In the genomic region with DNA sequence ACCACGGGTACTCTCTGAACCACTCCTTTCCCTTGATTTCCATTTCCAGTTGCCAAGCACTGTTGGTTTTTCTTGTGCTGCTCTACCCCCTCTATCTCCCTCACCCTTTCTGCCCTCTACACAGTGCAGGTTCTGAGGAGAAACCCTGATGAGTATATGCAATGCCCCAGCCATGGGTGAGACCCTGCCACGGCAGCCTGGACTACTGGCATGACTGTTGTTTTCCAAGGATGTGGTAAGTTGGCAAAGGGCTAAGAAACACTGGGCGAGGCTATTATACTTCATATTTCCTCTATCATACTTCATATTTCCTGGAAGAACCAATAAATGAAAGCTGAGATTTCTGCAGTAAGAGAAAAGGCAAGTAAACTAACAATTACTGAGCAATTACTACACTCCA, we compare ENCODE assay signal across 25 cellular contexts. TPM values are rescaled to one million over a fixed set of nuclear protein-coding genes. Genes with fewer than 3 reads are reported as not detected.
"Had no signal": no experiment of that assay in that cellular context is flagged by ENCODE, and none has a peak within 500 bp of the region (broad histone marks: within the 10 kb centered on the region; RNA-seq: fewer than 3 reads in every experiment).

No MANE protein-coding gene starts in this region.

- H3K27me3 Mint-ChIP-seq: activated naive CD8-positive, alpha-beta T cell; naive thymus-derived CD4-positive, alpha-beta T cell had no signal

- H3K4me3 ChIP-seq: cardiac muscle cell, hepatocyte, right lobe of liver, skin epidermis, upper lobe of left lung had no signal

- H3K4me3 Mint-ChIP-seq: activated naive CD8-positive, alpha-beta T cell; activated T-helper 1 cell treated with anti-CD3 and anti-CD28 coated beads, Interleukin-12 subunit alpha, Interleukin-12 subunit beta, Interleukin-2, Interleukin-4 antibody, amounts not matched to agents 30 ng/mL and 10 ng/mL and 1 ng/mL, durations not matched to agents 14 hours and 24 hours and 36 hours; immature natural killer cell; naive thymus-derived CD4-positive, alpha-beta T cell; neural crest cell; WTC11 had no signal

- H3K27me3 ChIP-seq: cardiac muscle cell, hepatocyte, right lobe of liver, upper lobe of left lung had no signal

- H3K4me1 Mint-ChIP-seq: immature natural killer cell; naive thymus-derived CD4-positive, alpha-beta T cell; neural crest cell; WTC11 had no signal

- ATAC-seq: left lobe of liver; naive thymus-derived CD4-positive, alpha-beta T cell; right lobe of liver; WTC11 had no signal

- H3K4me1 ChIP-seq: right lobe of liver had no signal

- H3K27ac ChIP-seq: cardiac muscle cell, hepatocyte, right lobe of liver, skin epidermis had no signal

- FAIRE-seq: endometrium had no signal

- H3K27ac Mint-ChIP-seq: activated naive CD8-positive, alpha-beta T cell; WTC11 had no signal

- H3K9me3 Mint-ChIP-seq: activated T-helper 1 cell treated with anti-CD3 and anti-CD28 coated beads, Interleukin-12 subunit alpha, Interleukin-12 subunit beta, Interleukin-2, Interleukin-4 antibody, amounts not matched to agents 30 ng/mL and 10 ng/mL and 1 ng/mL, durations not matched to agents 14 hours and 24 hours and 36 hours; naive thymus-derived CD4-positive, alpha-beta T cell; neural crest cell; WTC11 had no signal

- DNase-seq: activated CD4-positive, alpha-beta T cell treated with anti-CD3 and anti-CD28 coated beads, Interleukin-2, amount 50 U/mL, for 4 hours; activated gamma-delta T cell treated with Interleukin-2 at 50 U/mL for 16 hours; amygdala; cortex of kidney; foreskin melanocyte; immature natural killer cell; naive thymus-derived CD4-positive, alpha-beta T cell; occipital lobe; posterior cingulate gyrus; right lobe of liver; stimulated activated CD4-positive, alpha-beta T cell treated with anti-CD3 and anti-CD28 coated beads, Interleukin-15, amount 100 ng/mL, for 24 hours; stimulated activated CD8-positive, alpha-beta memory T cell treated with anti-CD3 and anti-CD28 coated beads, Interleukin-4, amount 100 ng/mL, for 48 hours; stimulated activated naive CD4-positive, alpha-beta T cell; T-helper 1 cell; T-helper 9 cell; upper lobe of left lung had no signal

- H3K9me3 ChIP-seq: right lobe of liver, upper lobe of left lung had no signal

RNA-seq across cellular contexts. Expression of a gene that starts 52.0 kb away (rescaled TPM):
- total RNA-seq: naive thymus-derived CD4-positive, alpha-beta T cell had no signal
- polyA plus RNA-seq: cardiac muscle cell; hepatocyte; immature natural killer cell; naive thymus-derived CD4-positive, alpha-beta T cell had no signal
